10 cellular contexts compared by ENCODE assay signal in genomic region chr12:103880299-103881142, GRCh38. TPM values are rescaled to one million over a fixed set of nuclear protein-coding genes. Genes with fewer than 3 reads are reported as not detected.
A peak's percentile ranks its signal among the peaks of the same experiment; 100 is the strongest.
DNase-seq lines count a peak whose midpoint lies in the region; ATAC-seq and TF ChIP-seq lines count a peak whose summit lies in the region.
"Had no signal": no experiment of that assay in that cellular context is flagged by ENCODE, and none has a peak within 500 bp of the region (broad histone marks: within the 10 kb centered on the region; RNA-seq: fewer than 3 reads in every experiment).

No MANE protein-coding gene starts in this region.

- no peaks in the 10 kb centered on the region for H3K9me3 ChIP-seq in SK-N-SH

- H3K9ac ChIP-seq in SK-N-SH = no peak overlapping the region

- no peak overlapping the region for H3K4me3 Mint-ChIP-seq in activated B cell treated with CpG ODN at 0.5 μM for 24 hours

- H3K4me2 ChIP-seq in SK-N-SH = no peak overlapping the region

- H3K36me3 Mint-ChIP-seq in activated B cell treated with CpG ODN at 0.5 μM for 24 hours (ENCODE audit: low read depth) = no peaks in the 10 kb centered on the region

- TF ChIP-seq RAD21 in SK-N-SH (IDR thresholded peaks at IDR 0.05; ENCODE audit: low read length) = no peak

- H2AFZ ChIP-seq in SK-N-SH (ENCODE audit: low read depth) = no peak overlapping the region

- intact Hi-C loops in activated B cell treated with CpG ODN at 0.5 μM for 24 hours (cut with micrococcal nuclease) = no loop called here

- POLR2A ChIA-PET in SK-N-SH (lab: Yijun Ruan, JAX) (no interaction called here), activated B cell treated with CpG ODN at 0.5 μM for 24 hours (lab: Charles Lee) (interaction anchor here (1.5 to 7.0 kb wide), 3 partner anchors 44 to 85 kb away, joined by 7 to 42 read pairs (median 8); partner anchors contain the start of genes HSP90B1 and TDG)

- no peaks in the 10 kb centered on the region for H3K27me3 Mint-ChIP-seq in activated B cell treated with CpG ODN at 0.5 μM for 24 hours

- no peak for TF ChIP-seq CTCF in SK-N-SH (IDR thresholded peaks at IDR 0.05)
- no peak for TF ChIP-seq CTCF in activated B cell treated with CpG ODN at 0.5 μM for 24 hours (IDR thresholded peaks at IDR 0.05)

- no peaks in the 10 kb centered on the region for H3K79me2 ChIP-seq in SK-N-SH (ENCODE audit: insufficient read depth)

- DNase-seq in SK-N-SH = peak; percentile 17
- no peak for DNase-seq in activated B cell treated with CpG ODN at 0.5 μM for 24 hours
- peak; percentile 37 for DNase-seq in smooth muscle cell of the brain vasculature (ENCODE audit: low read depth, low spot score)
- no peak for DNase-seq in NCI-H446 (lab: John Stamatoyannopoulos, UW)
- no peak for DNase-seq in cerebellar nuclear complex (lab: John Stamatoyannopoulos, UW)
- DNase-seq: foreskin fibroblast had no signal

- TF ChIP-seq EP300 in SK-N-SH (IDR thresholded peaks at IDR 0.05; ENCODE audit: borderline replicate concordance in 1 of 2, low read depth in 1 of 2, low read length in 1 of 2) = no peak

- no peaks in the 10 kb centered on the region for H4K20me1 ChIP-seq in SK-N-SH (ENCODE audit: insufficient read depth)

- WGBS in SK-N-SH (ENCODE audit: low lambda C conversion rate) = 65% methylated on average over 8 of the region's 8 CpGs

- H3K9me3 Mint-ChIP-seq in activated B cell treated with CpG ODN at 0.5 μM for 24 hours = no peaks in the 10 kb centered on the region

- no peaks in the 10 kb centered on the region for H3K27me3 ChIP-seq in SK-N-SH (ENCODE audit: insufficient read depth)

- no peaks in the 10 kb centered on the region for H3K36me3 ChIP-seq in SK-N-SH (replicated peaks in 1 of 2; ENCODE audit: control insufficient read depth in 1 of 2, insufficient read depth in 2 of 2, low read length in 1 of 2)

- H3K27ac ChIP-seq in SK-N-SH (ENCODE audit: low read depth in 2 of 2, low read length in 1 of 2) = no peak overlapping the region
- H3K27ac ChIP-seq: SK-N-MC had no signal

- H3K9me2 ChIP-seq in SK-N-SH = no peaks in the 10 kb centered on the region

- CTCF ChIA-PET in SK-N-SH (lab: Yijun Ruan, JAX) (interaction anchor here (1.0 to 4.5 kb wide), 2 partner anchors 110 to 228 kb away, joined by 5 to 28 read pairs; no protein-coding TSS in a partner anchor), activated B cell treated with CpG ODN at 0.5 μM for 24 hours (lab: Charles Lee) (interaction anchor here (0.7 to 1.1 kb wide), 3 partner anchors 9 to 229 kb away, joined by 3 read pairs; no protein-coding TSS in a partner anchor)

- H3K4me1 Mint-ChIP-seq in activated B cell treated with CpG ODN at 0.5 μM for 24 hours = peaks cover 27% of the 10 kb centered on the region

- no peak overlapping the region for H3K27ac Mint-ChIP-seq in activated B cell treated with CpG ODN at 0.5 μM for 24 hours

- ATAC-seq in SK-N-SH treated with all-trans-retinoic acid at 6 μM for 48 hours = no peak
- peak; percentile 39 for ATAC-seq in HG03442 (IDR thresholded peaks at IDR 0.05; ENCODE audit: unreplicated experiment)
- peak; percentile 44 for ATAC-seq in activated B cell treated with CpG ODN at 0.5 μM for 24 hours (ENCODE audit: low read depth)
- no peak for ATAC-seq in HG03139 (IDR thresholded peaks at IDR 0.05; ENCODE audit: unreplicated experiment)

- H3K4me3 ChIP-seq in SK-N-SH (ENCODE audit: low read depth in 2 of 2, low read length in 1 of 2) = no peak overlapping the region
- H3K4me3 ChIP-seq: SK-N-MC had no signal

- peaks cover 0 to 9% of the 10 kb centered on the region in 2 experiments; a peak in 2 of 4 replicates for H3K4me1 ChIP-seq in SK-N-SH (ENCODE audit: control insufficient read depth in 1 of 2, insufficient read depth in 2 of 2, low read depth in 1 of 2, low read length in 1 of 2)

- no peaks in the 10 kb centered on the region for H3F3A ChIP-seq in SK-N-SH (replicated peaks; ENCODE audit: insufficient read depth)

TF ChIP-seq in SK-N-SH, 30 proteins besides CTCF, POLR2A, EP300 and RAD21 (continues in another document):
- no peak for TF ChIP-seq MAX (IDR thresholded peaks at IDR 0.05; ENCODE audit: low read depth)
- no peak for TF ChIP-seq IRF3 (IDR thresholded peaks at IDR 0.05; ENCODE audit: low read depth, low read length)
- no peak for TF ChIP-seq NFIC (IDR thresholded peaks at IDR 0.05; ENCODE audit: borderline replicate concordance)
- TF ChIP-seq TEAD4 (IDR thresholded peaks at IDR 0.05; ENCODE audit: borderline replicate concordance, insufficient read depth) = no peak
- no peak for TF ChIP-seq CHD2 (IDR thresholded peaks at IDR 0.05; ENCODE audit: low read length, partially characterized antibody)
- no peak for TF ChIP-seq TAF1 (IDR thresholded peaks at IDR 0.05; ENCODE audit: borderline replicate concordance, low read depth, low read length)
- TF ChIP-seq PBX3 (IDR thresholded peaks at IDR 0.05) = no peak

TF ChIP-seq in SK-N-SH treated with all-trans-retinoic acid at 6 μM for 48 hours, 23 proteins besides CTCF, POLR2A, EP300 and RAD21 (continues in another document):
- no peak for TF ChIP-seq ZNF565 (CRISPR knock-in tag; conservative IDR thresholded peaks at IDR 0.05; ENCODE audit: low read depth)
- no peak for TF ChIP-seq CSDC2 (CRISPR knock-in tag; IDR thresholded peaks at IDR 0.05)
- no peak for TF ChIP-seq TSHZ2 (CRISPR knock-in tag; IDR thresholded peaks at IDR 0.05)
- TF ChIP-seq POU6F1 (CRISPR knock-in tag; IDR thresholded peaks at IDR 0.05; ENCODE audit: borderline replicate concordance, low read depth) = no peak
- TF ChIP-seq TOX (CRISPR knock-in tag; IDR thresholded peaks at IDR 0.05; ENCODE audit: borderline replicate concordance) = no peak
- TF ChIP-seq ZNF70 (CRISPR knock-in tag; IDR thresholded peaks at IDR 0.05) = no peak
- TF ChIP-seq ZC3H10 (CRISPR knock-in tag; IDR thresholded peaks at IDR 0.05) = no peak
- no peak for TF ChIP-seq ESRRG (CRISPR knock-in tag; IDR thresholded peaks at IDR 0.05)
- no peak for TF ChIP-seq ARNTL (CRISPR knock-in tag; IDR thresholded peaks at IDR 0.05; ENCODE audit: borderline replicate concordance, low read depth)
- no peak for TF ChIP-seq SNAI2 (CRISPR knock-in tag; IDR thresholded peaks at IDR 0.05)
- TF ChIP-seq CSRNP3 (CRISPR knock-in tag; IDR thresholded peaks at IDR 0.05) = no peak

RNA-seq across cellular contexts. Expression of gene NT5DC3, which starts 39.5 kb away (rescaled TPM):
- polyA plus RNA-seq in SK-N-SH (2012; rRNA removed) = 11.0 and 12.5 TPM in 2 replicates
- polyA plus RNA-seq in SK-N-SH (2012; cell fraction: cytosol; rRNA removed) = 11.2 and 11.3 TPM in 2 replicates
- polyA plus RNA-seq in SK-N-SH (2012; cell fraction: nucleus; rRNA removed) = 20.5 and 29.5 TPM in 2 replicates
- 11.6 and 12.4 TPM in 2 replicates for total RNA-seq in activated B cell treated with CpG ODN at 0.5 μM for 24 hours

RNA-seq across cellular contexts. Expression of gene HSP90B1, which starts 49.7 kb away (rescaled TPM):
- 420 and 482 TPM in 2 replicates for polyA plus RNA-seq in SK-N-SH (2012; rRNA removed)
- 567 and 850 TPM in 2 replicates for polyA plus RNA-seq in SK-N-SH (2012; cell fraction: cytosol; rRNA removed)
- 246 and 538 TPM in 2 replicates for polyA plus RNA-seq in SK-N-SH (2012; cell fraction: nucleus; rRNA removed)
- total RNA-seq in activated B cell treated with CpG ODN at 0.5 μM for 24 hours = 346 and 368 TPM in 2 replicates

Comparison
In these comparisons a context has a peak if more than half of its experiments do, and no peak if none do; other contexts are left out.
1. DNase-seq: peak in SK-N-SH (single experiment) and smooth muscle cell of the brain vasculature (single experiment); none in activated B cell treated with CpG ODN at 0.5 μM for 24 hours (single experiment), NCI-H446 (0 of 2) and cerebellar nuclear complex (0 of 2).
2. ATAC-seq: peak in HG03442 (single experiment) and activated B cell treated with CpG ODN at 0.5 μM for 24 hours (single experiment); none in SK-N-SH treated with all-trans-retinoic acid at 6 μM for 48 hours (single experiment) and HG03139 (single experiment).